Comparison of ENCODE assay signal across 1 cellular context in the genomic region with DNA sequence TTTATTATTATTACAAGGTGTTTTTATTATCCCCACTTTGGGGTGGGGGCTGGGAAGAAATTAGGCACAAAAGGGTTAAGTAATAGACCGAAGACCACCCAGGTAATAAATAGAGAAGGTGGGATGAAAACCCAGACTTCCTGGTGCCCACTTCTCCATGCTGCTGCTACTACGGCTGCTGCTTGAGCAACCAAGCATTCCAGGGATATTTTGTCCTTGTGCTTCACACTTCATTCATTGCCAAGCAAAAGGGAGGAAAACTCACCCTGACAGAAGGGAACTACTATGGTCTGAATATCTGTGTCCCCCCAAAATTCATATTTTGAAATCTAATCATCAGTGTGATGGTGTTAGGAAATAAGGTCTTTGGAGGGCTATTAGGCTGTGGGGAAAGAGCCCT.
A peak's percentile ranks its signal among the peaks of the same experiment; 100 is the strongest.
TF ChIP-seq lines count a peak whose summit lies in the region.

No MANE protein-coding gene starts in this region.

TF ChIP-seq in GM12878, 131 proteins besides CTCF, POLR2A, EP300 and RAD21 (continued from another document):
- TF ChIP-seq, protein P1, sequence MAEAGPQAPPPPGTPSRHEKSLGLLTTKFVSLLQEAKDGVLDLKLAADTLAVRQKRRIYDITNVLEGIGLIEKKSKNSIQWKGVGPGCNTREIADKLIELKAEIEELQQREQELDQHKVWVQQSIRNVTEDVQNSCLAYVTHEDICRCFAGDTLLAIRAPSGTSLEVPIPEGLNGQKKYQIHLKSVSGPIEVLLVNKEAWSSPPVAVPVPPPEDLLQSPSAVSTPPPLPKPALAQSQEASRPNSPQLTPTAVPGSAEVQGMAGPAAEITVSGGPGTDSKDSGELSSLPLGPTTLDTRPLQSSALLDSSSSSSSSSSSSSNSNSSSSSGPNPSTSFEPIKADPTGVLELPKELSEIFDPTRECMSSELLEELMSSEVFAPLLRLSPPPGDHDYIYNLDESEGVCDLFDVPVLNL (IDR thresholded peaks at IDR 0.05; ENCODE audit: low read depth, low read length), result no peak
- TF ChIP-seq MTA2 (IDR thresholded peaks at IDR 0.05; ENCODE audit: low read depth) (0 out of 2 replicates have a peak, but pooled peaks have one; percentile 25), EGR1 (IDR thresholded peaks at IDR 0.05; ENCODE audit: borderline replicate concordance in 1 of 2, low read depth in 2 of 2, low read length in 2 of 2) (no peak), TCF3 (IDR thresholded peaks at IDR 0.05; ENCODE audit: borderline replicate concordance, insufficient read depth, low read depth, low read length) (no peak), NR2F1 (conservative IDR thresholded peaks at IDR 0.05) (no peak)
- TF ChIP-seq, protein P2, sequence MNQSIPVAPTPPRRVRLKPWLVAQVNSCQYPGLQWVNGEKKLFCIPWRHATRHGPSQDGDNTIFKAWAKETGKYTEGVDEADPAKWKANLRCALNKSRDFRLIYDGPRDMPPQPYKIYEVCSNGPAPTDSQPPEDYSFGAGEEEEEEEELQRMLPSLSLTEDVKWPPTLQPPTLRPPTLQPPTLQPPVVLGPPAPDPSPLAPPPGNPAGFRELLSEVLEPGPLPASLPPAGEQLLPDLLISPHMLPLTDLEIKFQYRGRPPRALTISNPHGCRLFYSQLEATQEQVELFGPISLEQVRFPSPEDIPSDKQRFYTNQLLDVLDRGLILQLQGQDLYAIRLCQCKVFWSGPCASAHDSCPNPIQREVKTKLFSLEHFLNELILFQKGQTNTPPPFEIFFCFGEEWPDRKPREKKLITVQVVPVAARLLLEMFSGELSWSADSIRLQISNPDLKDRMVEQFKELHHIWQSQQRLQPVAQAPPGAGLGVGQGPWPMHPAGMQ (IDR thresholded peaks at IDR 0.05; ENCODE audit: borderline replicate concordance), result no peak
